Comparison of ENCODE assay signal across 15 cellular contexts in genomic region chr3:72164635-72164978, GRCh38.
"Had no signal": no experiment of that assay in that cellular context is flagged by ENCODE, and none has a peak within 500 bp of the region (broad histone marks: within the 10 kb centered on the region; RNA-seq: fewer than 3 reads in every experiment).

No MANE protein-coding gene starts in this region.

- H3K27ac Mint-ChIP-seq: activated CD4-positive, alpha-beta memory T cell treated with anti-CD3 and anti-CD28 coated beads, Interleukin-2, amount 10 ng/mL, durations not matched to agents 7 days and 5 days; activated naive CD4-positive, alpha-beta T cell treated with anti-CD3 and anti-CD28 coated beads, Interleukin-2, amount 50 U/mL, for 72 hours; activated T-cell treated with anti-CD3 and anti-CD28 coated beads, Interleukin-2, amount 50 U/mL, for 24 hours; natural killer cell had no signal

- H3K27ac ChIP-seq: transverse colon, vagina had no signal

- H3K27me3 Mint-ChIP-seq: activated CD4-positive, alpha-beta memory T cell treated with anti-CD3 and anti-CD28 coated beads, Interleukin-2, amount 10 ng/mL, durations not matched to agents 7 days and 5 days had no signal

- FAIRE-seq: endometrium, keratinocyte had no signal

- H3K4me3 ChIP-seq: dorsolateral prefrontal cortex, transverse colon, vagina had no signal

- H3K9me3 Mint-ChIP-seq: activated CD4-positive, alpha-beta memory T cell treated with anti-CD3 and anti-CD28 coated beads, Interleukin-2, amount 10 ng/mL, durations not matched to agents 7 days and 5 days; activated naive CD4-positive, alpha-beta T cell treated with anti-CD3 and anti-CD28 coated beads, Interleukin-2, amount 50 U/mL, for 72 hours; activated T-cell treated with anti-CD3 and anti-CD28 coated beads, Interleukin-2, amount 50 U/mL, for 24 hours; natural killer cell had no signal

- H3K4me3 Mint-ChIP-seq: activated CD4-positive, alpha-beta memory T cell treated with anti-CD3 and anti-CD28 coated beads, Interleukin-2, amount 10 ng/mL, durations not matched to agents 7 days and 5 days; activated T-cell treated with anti-CD3 and anti-CD28 coated beads, Interleukin-2, amount 50 U/mL, for 24 hours; natural killer cell had no signal

- H3K9me3 ChIP-seq: transverse colon, vagina had no signal

- H3K27me3 ChIP-seq: dorsolateral prefrontal cortex, transverse colon, vagina had no signal

- H3K36me3 ChIP-seq: transverse colon, vagina had no signal

- H3K4me1 ChIP-seq: vagina had no signal

- ATAC-seq: activated naive CD4-positive, alpha-beta T cell treated with anti-CD3 and anti-CD28 coated beads, Interleukin-2, amount 50 U/mL, for 72 hours had no signal

- DNase-seq: activated CD4-positive, alpha-beta memory T cell treated with anti-CD3 and anti-CD28 coated beads, Interleukin-2, amount 10 ng/mL, durations not matched to agents 7 days and 5 days; activated CD4-positive, alpha-beta T cell treated with anti-CD3 and anti-CD28 coated beads for 4 hours; activated effector memory CD4-positive, alpha-beta T cell treated with Interleukin-2 at 50 U/mL for 16 hours; activated T-cell treated with anti-CD3 and anti-CD28 coated beads, Interleukin-2, amount 50 U/mL, for 24 hours; amniotic stem cell; dorsolateral prefrontal cortex; hippocampal formation; natural killer cell; nucleus accumbens; stimulated activated naive CD4-positive, alpha-beta T cell had no signal

- H3K4me1 Mint-ChIP-seq: activated CD4-positive, alpha-beta memory T cell treated with anti-CD3 and anti-CD28 coated beads, Interleukin-2, amount 10 ng/mL, durations not matched to agents 7 days and 5 days had no signal
